Comparison of ENCODE assay signal across 8 cellular contexts in the genomic region with DNA sequence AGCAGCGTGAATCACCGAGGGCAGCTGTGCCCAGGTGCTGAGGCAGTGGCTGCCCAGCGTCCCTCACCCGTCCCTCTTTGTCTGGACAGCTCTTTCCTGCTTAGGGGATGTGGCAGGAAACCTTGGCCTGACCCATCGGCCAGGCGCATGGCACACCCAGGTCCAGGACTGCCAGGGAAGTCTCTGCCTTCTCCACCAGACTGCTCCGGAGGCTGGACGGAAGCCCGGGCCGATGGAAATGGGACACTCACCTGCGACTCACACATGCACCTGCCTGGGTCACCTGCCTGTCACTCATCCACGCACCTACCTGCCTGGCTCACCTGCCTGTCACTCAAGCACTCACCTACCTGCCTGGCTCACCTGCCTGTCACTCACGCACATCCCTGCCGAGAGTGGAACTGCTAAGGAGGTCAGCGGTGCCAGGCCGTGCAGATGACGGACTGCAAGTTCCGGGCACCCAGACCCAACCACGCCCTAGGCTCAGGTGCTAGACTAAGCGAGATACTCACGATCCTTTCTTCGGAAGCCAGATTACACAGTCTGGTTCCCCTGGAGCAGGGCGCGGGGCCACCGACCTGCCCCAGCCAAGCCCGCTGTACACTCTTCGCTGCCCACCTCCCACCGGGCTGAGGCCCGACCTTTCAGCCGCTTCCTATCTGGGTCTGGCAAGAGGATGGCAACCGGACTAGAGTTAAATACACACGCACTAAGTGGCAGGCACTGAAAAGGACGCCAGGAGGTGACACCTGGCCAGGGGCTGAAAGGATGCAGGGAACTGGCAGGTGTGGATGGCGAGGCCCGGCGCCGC. TPM values are rescaled to one million over a fixed set of nuclear protein-coding genes. Genes with fewer than 3 reads are reported as not detected.
A peak's percentile ranks its signal among the peaks of the same experiment; 100 is the strongest.
DNase-seq lines count a peak whose midpoint lies in the region; ATAC-seq and TF ChIP-seq lines count a peak whose summit lies in the region.

No MANE protein-coding gene starts in this region.

- CTCF ChIA-PET in AG04449 (lab: Yijun Ruan, JAX): interaction anchor here (2.8 kb wide), 1 partner anchor 150 kb away, joined by 10 read pairs; no protein-coding TSS in a partner anchor
- CTCF ChIA-PET in activated CD8-positive, alpha-beta T cell treated with anti-CD3 and anti-CD28 coated beads for 36 hours (lab: Charles Lee): interaction anchor here (1.6 to 2.3 kb wide), 2 partner anchors 150 to 239 kb away, joined by 3 to 9 read pairs; no protein-coding TSS in a partner anchor

- intact Hi-C loops in activated CD8-positive, alpha-beta T cell treated with anti-CD3 and anti-CD28 coated beads for 36 hours (cut with micrococcal nuclease): no loop called here

- H3K36me3 Mint-ChIP-seq in activated CD8-positive, alpha-beta T cell treated with anti-CD3 and anti-CD28 coated beads for 36 hours (ENCODE audit: low read depth): peaks cover 25% of the 10 kb centered on the region

- no peaks in the 10 kb centered on the region for H3K9me3 Mint-ChIP-seq in activated CD8-positive, alpha-beta T cell treated with anti-CD3 and anti-CD28 coated beads for 36 hours

- H3K36me3 ChIP-seq in iPS-15b (ENCODE audit: control insufficient read depth, insufficient read depth, low read length): peaks cover 12% of the 10 kb centered on the region
- H3K36me3 ChIP-seq in stomach smooth muscle (ENCODE audit: control insufficient read depth in 2 of 2, insufficient read depth in 2 of 2, low read length in 2 of 2): peaks cover 1 to 8% of the 10 kb centered on the region in 2 donors

- no peaks in the 10 kb centered on the region for H3K27me3 Mint-ChIP-seq in activated CD8-positive, alpha-beta T cell treated with anti-CD3 and anti-CD28 coated beads for 36 hours

- ATAC-seq in HG03280 (IDR thresholded peaks at IDR 0.05; ENCODE audit: unreplicated experiment): peak; percentile 3
- ATAC-seq in activated CD8-positive, alpha-beta T cell treated with anti-CD3 and anti-CD28 coated beads for 36 hours: no peak
- ATAC-seq in HG03571 (IDR thresholded peaks at IDR 0.05; ENCODE audit: unreplicated experiment): no peak

- POLR2A ChIA-PET in AG04449 (lab: Yijun Ruan, JAX): interaction anchor here (1.4 kb wide), 1 partner anchor 8 kb away, joined by 10 read pairs; no protein-coding TSS in a partner anchor
- POLR2A ChIA-PET in activated CD8-positive, alpha-beta T cell treated with anti-CD3 and anti-CD28 coated beads for 36 hours (lab: Charles Lee): interaction anchor here (0.9 to 1.1 kb wide), 3 partner anchors 9 to 151 kb away, joined by 3 read pairs; no protein-coding TSS in a partner anchor

- H3K9me3 ChIP-seq in iPS-15b (ENCODE audit: control insufficient read depth, insufficient read depth, low read length) (no peaks in the 10 kb centered on the region), stomach smooth muscle (ENCODE audit: control insufficient read depth in 2 of 2, low read length in 2 of 2) (no peaks in the 10 kb centered on the region)

- H3K27ac ChIP-seq in stomach smooth muscle (ENCODE audit: low read length): no peak overlapping the region
- H3K27ac ChIP-seq in caudate nucleus (ENCODE audit: low read depth, low read length): no peak overlapping the region

- DNase-seq in AG04449 (ENCODE audit: low read depth, low spot score) (no peak), DMS 273 (lab: John Stamatoyannopoulos, UW; ENCODE audit: unreplicated experiment) (no peak), caudate nucleus (lab: John Stamatoyannopoulos, UW) (no peak)
- peak; percentile 36 for DNase-seq in activated CD8-positive, alpha-beta T cell treated with anti-CD3 and anti-CD28 coated beads for 36 hours

- no peak for TF ChIP-seq CTCF in AG04449 (IDR thresholded peaks at IDR 0.05; ENCODE audit: insufficient read depth, low read length, missing control alignments)
- no peak for TF ChIP-seq CTCF in activated CD8-positive, alpha-beta T cell treated with anti-CD3 and anti-CD28 coated beads for 36 hours (IDR thresholded peaks at IDR 0.05)

- H3K9ac ChIP-seq in iPS-15b (ENCODE audit: low read depth, low read length) (peak overlapping the region; percentile 81), stomach smooth muscle (ENCODE audit: low read length in 2 of 2) (peak overlapping the region; percentile 80 to 92)

- H3K4me1 Mint-ChIP-seq in activated CD8-positive, alpha-beta T cell treated with anti-CD3 and anti-CD28 coated beads for 36 hours (ENCODE audit: low read depth): peaks cover 40% of the 10 kb centered on the region

- H3K27ac Mint-ChIP-seq in activated CD8-positive, alpha-beta T cell treated with anti-CD3 and anti-CD28 coated beads for 36 hours: peak overlapping the region; percentile 85

- H3K27me3 ChIP-seq in iPS-15b (ENCODE audit: control insufficient read depth, insufficient read depth, low read length) (peaks cover 4% of the 10 kb centered on the region), stomach smooth muscle (ENCODE audit: control insufficient read depth in 1 of 2, insufficient read depth in 2 of 2, low read length in 2 of 2) (no peaks in the 10 kb centered on the region)

- H3K4me1 ChIP-seq in iPS-15b (ENCODE audit: control insufficient read depth, insufficient read depth, low read length) (peaks cover 5% of the 10 kb centered on the region), stomach smooth muscle (ENCODE audit: control insufficient read depth, insufficient read depth, low read length) (peaks cover 44% of the 10 kb centered on the region)

- peak overlapping the region; percentile 90 for H3K4me3 Mint-ChIP-seq in activated CD8-positive, alpha-beta T cell treated with anti-CD3 and anti-CD28 coated beads for 36 hours

- H3K4me3 ChIP-seq in AG04449 (ENCODE audit: low read depth, low read length): peak overlapping the region; percentile 83
- peak overlapping the region; percentile 83 for H3K4me3 ChIP-seq in iPS-15b (ENCODE audit: low read depth, low read length)
- H3K4me3 ChIP-seq in stomach smooth muscle (ENCODE audit: low read length in 2 of 2): peak overlapping the region; percentile 90 to 95

RNA-seq across cellular contexts. Expression of a gene that starts 1.1 kb away (rescaled TPM):
- 10 to 100 TPM; 52.3 to 59.2 TPM for total RNA-seq in activated CD8-positive, alpha-beta T cell treated with anti-CD3 and anti-CD28 coated beads for 36 hours

RNA-seq across cellular contexts. Expression of a gene that starts 7.7 kb away (rescaled TPM):
- total RNA-seq in activated CD8-positive, alpha-beta T cell treated with anti-CD3 and anti-CD28 coated beads for 36 hours: 1 to 10 TPM; 4.9 to 5.6 TPM

RNA-seq across cellular contexts. Expression of a gene that starts 26.0 kb away (rescaled TPM):
- 1 to 10 TPM; 2.6 to 4.9 TPM for total RNA-seq in activated CD8-positive, alpha-beta T cell treated with anti-CD3 and anti-CD28 coated beads for 36 hours

RNA-seq across cellular contexts. Expression of a gene that starts 35.2 kb away (rescaled TPM):
- total RNA-seq in activated CD8-positive, alpha-beta T cell treated with anti-CD3 and anti-CD28 coated beads for 36 hours: 10 to 100 TPM; 41.1 to 42.5 TPM

RNA-seq across cellular contexts. Expression of a gene that starts 35.9 kb away (rescaled TPM):
- 10 to 100 TPM; 23.9 to 25.4 TPM for total RNA-seq in activated CD8-positive, alpha-beta T cell treated with anti-CD3 and anti-CD28 coated beads for 36 hours
